1 cellular context compared by ENCODE assay signal in the genomic region with DNA sequence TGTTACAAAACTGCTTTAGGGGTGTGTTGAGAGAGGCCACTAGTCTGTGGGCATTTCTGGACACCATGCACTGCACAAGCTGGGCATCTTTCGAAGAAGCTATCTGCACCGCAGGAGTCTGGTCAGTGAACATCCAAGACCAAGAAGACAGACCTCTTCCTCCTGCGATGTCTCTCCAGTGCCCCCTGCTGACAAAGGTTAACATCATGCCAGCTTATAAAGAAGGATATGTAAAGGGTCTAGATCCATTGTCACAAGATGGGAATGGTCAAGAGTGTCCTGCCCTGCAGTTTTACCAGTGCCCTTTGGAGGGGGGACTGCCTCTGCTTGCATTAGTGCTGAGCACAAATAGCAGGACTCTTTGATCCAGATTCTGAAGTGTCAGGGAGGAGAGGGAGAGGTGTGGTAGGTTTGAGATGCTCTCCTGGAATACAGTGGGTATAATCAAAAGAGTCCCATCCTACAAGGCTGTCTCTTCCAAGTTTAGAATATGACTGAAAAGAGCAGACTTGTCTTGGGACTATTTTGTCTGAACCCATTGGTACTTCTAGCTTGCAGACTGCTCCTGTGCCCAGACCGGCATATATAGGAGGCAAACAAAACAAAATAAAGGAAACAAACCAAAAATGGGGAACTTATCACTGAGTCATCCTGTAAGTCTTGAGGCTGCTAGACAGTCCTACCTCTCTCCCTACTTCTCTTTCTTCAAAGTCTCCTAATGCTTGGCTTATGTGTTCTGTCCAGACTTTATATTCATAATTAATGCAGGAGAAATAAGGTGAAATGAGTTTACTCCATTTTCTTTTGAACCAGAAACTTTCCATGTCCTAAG.
TF ChIP-seq lines count a peak whose summit lies in the region.

No MANE protein-coding gene starts in this region.

TF ChIP-seq in GM23338, 12 proteins besides CTCF, POLR2A, EP300 and RAD21 (continued from another document):
- TF ChIP-seq POLR2AphosphoS5 (IDR thresholded peaks at IDR 0.05; ENCODE audit: low read depth) (no peak), ZNF462 (CRISPR knock-in tag; IDR thresholded peaks at IDR 0.05) (no peak), STAT1 (IDR thresholded peaks at IDR 0.05; ENCODE audit: unreplicated experiment) (no peak), EZH2 (IDR thresholded peaks at IDR 0.05; ENCODE audit: low read depth, unreplicated experiment) (no peak), JUNB (IDR thresholded peaks at IDR 0.05; ENCODE audit: unreplicated experiment) (no peak), CREB1 (CRISPR knock-in tag; IDR thresholded peaks at IDR 0.05; ENCODE audit: low read depth) (no peak), EZH2phosphoT487 (IDR thresholded peaks at IDR 0.05; ENCODE audit: unreplicated experiment) (no peak), ZNF114 (CRISPR knock-in tag; IDR thresholded peaks at IDR 0.05) (no peak)
